In genomic region chrX:17736478-17736855, GRCh38 we compare ENCODE assay signal across 8 cellular contexts. TPM values are rescaled to one million over a fixed set of nuclear protein-coding genes. Genes with fewer than 3 reads are reported as not detected.
DNase-seq lines count a peak whose midpoint lies in the region; ATAC-seq and TF ChIP-seq lines count a peak whose summit lies in the region.

No MANE protein-coding gene starts in this region.

- TF ChIP-seq CTCF in AG09309 (IDR thresholded peaks at IDR 0.05; ENCODE audit: control insufficient read depth, insufficient read depth, low read depth, low read length, missing control alignments) (no peak), LNCaP clone FGC (IDR thresholded peaks at IDR 0.05; ENCODE audit: control insufficient read depth, extremely low read depth, insufficient read depth) (no peak), colonic mucosa (IDR thresholded peaks at IDR 0.05) (no peak)

- H3K4me3 Mint-ChIP-seq in naive B cell, result peak overlapping the region; percentile 87 to 97 (median 93)

- H3K27me3 Mint-ChIP-seq in naive B cell, result peaks cover 5 to 19% (median 8%) of the 10 kb centered on the region in 3 donors

- peaks cover 0 to 1% (median 0%) of the 10 kb centered on the region in 7 donors for H3K9me3 Mint-ChIP-seq in naive B cell

- peak overlapping the region in 1 of 2 donors; percentile 68 for H3K9ac ChIP-seq in colonic mucosa (ENCODE audit: low read depth in 2 of 2, low read length in 2 of 2)

- ATAC-seq in naive B cell (ENCODE audit: low read depth in 2 of 2), result no peak
- ATAC-seq in HG02970 (IDR thresholded peaks at IDR 0.05; ENCODE audit: low FRiP score, unreplicated experiment), result no peak

- H3K4me1 Mint-ChIP-seq in naive B cell, result peaks cover 8 to 18% (median 12%) of the 10 kb centered on the region in 3 donors

- H3K4me1 ChIP-seq in colonic mucosa, result no peaks in the 10 kb centered on the region

- H3K4me3 ChIP-seq in AG09309 (ENCODE audit: control insufficient read depth, low read depth, low read length) (peak overlapping the region; percentile 57), LNCaP clone FGC (ENCODE audit: low read depth, low read length) (peak overlapping the region; percentile 50), colonic mucosa (peak overlapping the region; percentile 1)

- H3K27ac Mint-ChIP-seq in naive B cell, result peak overlapping the region; percentile 49 to 96 (median 88)

- H3K27ac ChIP-seq in colonic mucosa, result peak overlapping the region; percentile 61

- intact Hi-C loops in colonic mucosa (cut with DNase I), result no loop called here

- H3K36me3 Mint-ChIP-seq in naive B cell, result no peaks in the 10 kb centered on the region

- DNase-seq in AG09309 (ENCODE audit: low read depth), result no peak
- no peak for DNase-seq in LNCaP clone FGC (ENCODE audit: low read depth)
- no peak for DNase-seq in colonic mucosa
- DNase-seq in naive B cell, result no peak
- no peak for DNase-seq in HEK293T (ENCODE audit: extremely low spot score)
- DNase-seq in SHP77 (lab: John Stamatoyannopoulos, UW), result no peak
- no peak for DNase-seq in kidney glomerular epithelial cell (lab: John Stamatoyannopoulos, UW)

- H3K27me3 ChIP-seq in colonic mucosa, result no peaks in the 10 kb centered on the region

- POLR2A ChIA-PET in HEK293T (lab: Yijun Ruan, JAX), result interaction anchor here (0.6 kb wide), 2 partner anchors 208 to 588 kb away, joined by 3 to 4 read pairs; no protein-coding TSS in a partner anchor

- H3K9me3 ChIP-seq in colonic mucosa, result no peaks in the 10 kb centered on the region

- no peaks in the 10 kb centered on the region for H3K36me3 ChIP-seq in colonic mucosa

- CTCF ChIA-PET in HEK293T (lab: Yijun Ruan, JAX), result no interaction called here

TF ChIP-seq in HEK293T, 16 proteins besides CTCF, POLR2A, EP300 and RAD21:
- no peak for TF ChIP-seq SUZ12 (IDR thresholded peaks at IDR 0.05)
- no peak for TF ChIP-seq CTBP1 (IDR thresholded peaks at IDR 0.05; ENCODE audit: borderline replicate concordance)
- TF ChIP-seq FOXK2 (IDR thresholded peaks at IDR 0.05), result no peak
- no peak for TF ChIP-seq BHLHE40 (IDR thresholded peaks at IDR 0.05; ENCODE audit: borderline replicate concordance)
- no peak for TF ChIP-seq LEF1 (IDR thresholded peaks at IDR 0.05; ENCODE audit: borderline replicate concordance)
- TF ChIP-seq ELF4 (IDR thresholded peaks at IDR 0.05), result no peak
- TF ChIP-seq PKNOX1 (IDR thresholded peaks at IDR 0.05), result no peak
- no peak for TF ChIP-seq HDGF (IDR thresholded peaks at IDR 0.05; ENCODE audit: borderline replicate concordance)
- TF ChIP-seq ARNT (IDR thresholded peaks at IDR 0.05), result no peak
- TF ChIP-seq TARDBP (IDR thresholded peaks at IDR 0.05), result no peak
- TF ChIP-seq L3MBTL2 (conservative IDR thresholded peaks at IDR 0.05), result no peak

RNA-seq across cellular contexts. Expression of gene SCML1, which starts 0.8 kb away (rescaled TPM):
- total RNA-seq in colonic mucosa, result 10 to 100 TPM; 11.7 to 21.4 TPM
- polyA plus RNA-seq in naive B cell (ENCODE audit: low read depth in 6 of 6), result 1 to 10 TPM in 5 of 6 donors, under 1 TPM in 1; 0.40 to 3.1 (median 1.6) TPM

Comparison
In these comparisons a context has a peak if more than half of its experiments do, and no peak if none do; other contexts are left out.
1. H3K4me3 ChIP-seq: peak in every context shown above with its lines; median percentile 57 in AG09309; 50 in LNCaP clone FGC; 1 in colonic mucosa.